In the genomic region with DNA sequence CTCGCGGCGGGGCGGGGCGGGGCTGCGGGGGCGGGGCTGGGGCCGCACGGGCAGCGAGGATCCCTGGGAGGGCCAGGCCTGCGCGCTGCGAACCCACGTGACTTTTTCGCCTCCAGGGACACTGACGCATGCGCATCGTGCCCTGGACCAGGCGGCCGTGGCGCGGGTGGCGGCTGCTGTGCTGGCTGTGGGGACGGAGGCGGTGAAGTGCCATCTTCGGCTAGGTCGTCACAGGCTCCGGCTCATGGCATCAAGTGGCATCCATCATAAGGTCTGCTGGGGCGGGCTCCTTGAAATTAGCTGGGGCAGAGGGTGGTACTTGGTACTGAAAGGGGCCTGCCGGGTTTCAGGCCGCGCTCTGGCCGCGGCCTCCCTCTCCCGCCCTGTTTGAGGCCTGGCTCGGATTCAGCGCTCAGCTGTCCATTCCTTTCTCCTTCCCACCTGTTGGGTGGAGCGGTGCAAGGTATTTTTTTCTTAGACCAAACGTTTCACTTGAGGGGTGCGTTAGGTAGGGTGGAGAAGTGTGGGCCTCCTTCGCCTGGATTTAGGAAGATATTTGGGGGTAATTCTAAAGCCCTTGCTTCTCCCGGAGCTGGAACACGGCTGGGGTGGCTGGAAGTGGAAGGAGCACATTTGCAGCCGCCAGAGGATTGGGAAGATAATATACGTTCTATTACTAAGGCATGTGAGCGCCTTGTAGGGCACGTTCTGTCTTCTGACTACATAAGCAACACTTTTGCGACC, we compare ENCODE assay signal across 8 cellular contexts. TPM values are rescaled to one million over a fixed set of nuclear protein-coding genes. Genes with fewer than 3 reads are reported as not detected.
DNase-seq lines count a peak whose midpoint lies in the region; ATAC-seq and TF ChIP-seq lines count a peak whose summit lies in the region.

A gene with protein sequence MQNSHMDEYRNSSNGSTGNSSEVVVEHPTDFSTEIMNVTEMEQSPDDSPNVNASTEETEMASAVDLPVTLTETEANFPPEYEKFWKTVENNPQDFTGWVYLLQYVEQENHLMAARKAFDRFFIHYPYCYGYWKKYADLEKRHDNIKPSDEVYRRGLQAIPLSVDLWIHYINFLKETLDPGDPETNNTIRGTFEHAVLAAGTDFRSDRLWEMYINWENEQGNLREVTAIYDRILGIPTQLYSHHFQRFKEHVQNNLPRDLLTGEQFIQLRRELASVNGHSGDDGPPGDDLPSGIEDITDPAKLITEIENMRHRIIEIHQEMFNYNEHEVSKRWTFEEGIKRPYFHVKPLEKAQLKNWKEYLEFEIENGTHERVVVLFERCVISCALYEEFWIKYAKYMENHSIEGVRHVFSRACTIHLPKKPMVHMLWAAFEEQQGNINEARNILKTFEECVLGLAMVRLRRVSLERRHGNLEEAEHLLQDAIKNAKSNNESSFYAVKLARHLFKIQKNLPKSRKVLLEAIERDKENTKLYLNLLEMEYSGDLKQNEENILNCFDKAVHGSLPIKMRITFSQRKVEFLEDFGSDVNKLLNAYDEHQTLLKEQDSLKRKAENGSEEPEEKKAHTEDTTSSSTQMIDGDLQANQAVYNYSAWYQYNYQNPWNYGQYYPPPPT (plus strand): TSS at position 138 of the 744 bp plus-strand sequence. CDS start 11,124 bp downstream, outside the sequence.

- no peak for TF ChIP-seq RAD21 in Ishikawa (IDR thresholded peaks at IDR 0.05; ENCODE audit: low read depth)

- TF ChIP-seq EP300 in Ishikawa (IDR thresholded peaks at IDR 0.05; ENCODE audit: borderline replicate concordance) = no peak; the same call in 1 of the 2 replicates

- peak; percentile 92 for ATAC-seq in GM21619 (IDR thresholded peaks at IDR 0.05; ENCODE audit: unreplicated experiment)

- H3K4me3 ChIP-seq in epithelial cell of proximal tubule (ENCODE audit: low read depth, low read length) = peak within 1 kb of the TSS; percentile 82

- DNase-seq in DMS153 treated with DMSO at 0.1 percent for 48 hours (lab: John Stamatoyannopoulos, UW; ENCODE audit: unreplicated experiment) (peak; percentile 86), OCI-M2 (lab: John Stamatoyannopoulos, UW; ENCODE audit: unreplicated experiment) (peak; percentile 72), epithelial cell of proximal tubule (ENCODE audit: low read depth) (no peak), mucosa of gallbladder (ENCODE audit: low spot score) (peak; percentile 96)
- peak; percentile 95 for DNase-seq in activated T-cell treated with anti-CD3 and anti-CD28 coated beads, Interleukin-2, amount 50 U/mL, for 1 hour
- DNase-seq in stimulated activated CD8-positive, alpha-beta memory T cell treated with anti-CD3 and anti-CD28 coated beads, Interleukin-4, amount 100 ng/mL, for 24 hours (ENCODE audit: low read depth) = peak; percentile 93

- no peak for TF ChIP-seq CTCF in epithelial cell of proximal tubule (conservative IDR thresholded peaks at IDR 0.05; ENCODE audit: low read depth, low read length)

TF ChIP-seq in Ishikawa, 13 proteins besides CTCF, POLR2A, EP300 and RAD21:
- TF ChIP-seq TEAD4 (IDR thresholded peaks at IDR 0.05) (0 out of 2 replicates have a peak, but pooled peaks have one; percentile 8), ZBTB7A (IDR thresholded peaks at IDR 0.05; ENCODE audit: low read depth) (no peak), EGR1 (IDR thresholded peaks at IDR 0.05) (peak; percentile 41; the same call in 1 of the 2 replicates), YY1 (IDR thresholded peaks at IDR 0.05; ENCODE audit: low read depth) (peak; percentile 74), NFIC (IDR thresholded peaks at IDR 0.05) (no peak; the same call in 1 of the 2 replicates), TCF12 (IDR thresholded peaks at IDR 0.05; ENCODE audit: low read depth) (no peak), TAF1 (IDR thresholded peaks at IDR 0.05; ENCODE audit: low read depth) (peak; percentile 86), CEBPB (IDR thresholded peaks at IDR 0.05) (no peak), FOXM1 (IDR thresholded peaks at IDR 0.05; ENCODE audit: borderline replicate concordance, low read depth) (no peak)
- TF ChIP-seq, protein P1, sequence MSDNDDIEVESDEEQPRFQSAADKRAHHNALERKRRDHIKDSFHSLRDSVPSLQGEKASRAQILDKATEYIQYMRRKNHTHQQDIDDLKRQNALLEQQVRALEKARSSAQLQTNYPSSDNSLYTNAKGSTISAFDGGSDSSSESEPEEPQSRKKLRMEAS (IDR thresholded peaks at IDR 0.05) = peak; percentile 85
- TF ChIP-seq, protein P2, sequence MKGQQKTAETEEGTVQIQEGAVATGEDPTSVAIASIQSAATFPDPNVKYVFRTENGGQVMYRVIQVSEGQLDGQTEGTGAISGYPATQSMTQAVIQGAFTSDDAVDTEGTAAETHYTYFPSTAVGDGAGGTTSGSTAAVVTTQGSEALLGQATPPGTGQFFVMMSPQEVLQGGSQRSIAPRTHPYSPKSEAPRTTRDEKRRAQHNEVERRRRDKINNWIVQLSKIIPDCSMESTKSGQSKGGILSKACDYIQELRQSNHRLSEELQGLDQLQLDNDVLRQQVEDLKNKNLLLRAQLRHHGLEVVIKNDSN (IDR thresholded peaks at IDR 0.05) = peak; percentile 93
TF ChIP-seq in Ishikawa: peak in this region for 6.

RNA-seq across cellular contexts. Expression of the gene that starts here (rescaled TPM):
- total RNA-seq in epithelial cell of proximal tubule = 12.7 and 16.4 TPM in 2 replicates
- 29.2 TPM for total RNA-seq in mucosa of gallbladder
